Comparison of ENCODE assay signal across 21 cellular contexts in the genomic region with DNA sequence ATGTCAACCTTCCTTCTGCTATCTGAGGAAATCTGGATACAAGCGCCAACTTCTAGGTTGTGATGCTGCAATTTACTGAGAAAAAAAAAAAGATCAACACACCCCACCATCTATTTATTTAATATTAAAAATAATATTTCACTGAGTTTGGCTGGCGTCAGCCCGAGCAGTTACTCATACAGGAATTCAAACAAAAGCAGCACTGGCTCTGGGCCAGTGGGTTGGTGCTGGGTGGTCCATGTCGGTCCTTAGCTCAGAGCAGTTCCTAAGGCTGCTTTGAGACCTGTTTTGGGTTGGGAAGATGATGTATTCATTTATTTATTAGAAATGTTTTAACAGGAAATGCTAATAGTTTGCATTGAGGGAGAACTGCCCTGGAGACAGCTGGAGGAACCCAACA. TPM values are rescaled to one million over a fixed set of nuclear protein-coding genes. Genes with fewer than 3 reads are reported as not detected.
DNase-seq lines count a peak whose midpoint lies in the region; ATAC-seq, FAIRE-seq and TF ChIP-seq lines count a peak whose summit lies in the region.
"Had no signal": no experiment of that assay in that cellular context is flagged by ENCODE, and none has a peak within 500 bp of the region (broad histone marks: within the 10 kb centered on the region; RNA-seq: fewer than 3 reads in every experiment).

No MANE protein-coding gene starts in this region.

- no peaks in the 10 kb centered on the region for H3K9me3 ChIP-seq in IMR-90 (ENCODE audit: control insufficient read depth, insufficient read depth, low read length)
- no peaks in the 10 kb centered on the region for H3K9me3 ChIP-seq in endothelial cell of umbilical vein (replicated peaks; ENCODE audit: control insufficient read depth, insufficient read depth, low read length)
- H3K9me3 ChIP-seq in mucosa of descending colon, result no peaks in the 10 kb centered on the region
- H3K9me3 ChIP-seq in stomach, result peaks cover 0 to 5% (median 0%) of the 10 kb centered on the region in 4 donors
- H3K9me3 ChIP-seq in MM.1S (replicated peaks; ENCODE audit: insufficient read depth, low read length), result no peaks in the 10 kb centered on the region
- H3K9me3 ChIP-seq: BE2C had no signal

- H3K18ac ChIP-seq in IMR-90 (ENCODE audit: low read depth, low read length), result no peak overlapping the region

- H3K79me2 ChIP-seq in endothelial cell of umbilical vein (ENCODE audit: control insufficient read depth, insufficient read depth, low read length), result no peaks in the 10 kb centered on the region
- no peaks in the 10 kb centered on the region for H3K79me2 ChIP-seq in MM.1S (ENCODE audit: low read length)

- no peak overlapping the region for H3K4me3 ChIP-seq in IMR-90 (ENCODE audit: insufficient read depth, low read depth, low read length)
- H3K4me3 ChIP-seq in endothelial cell of umbilical vein (replicated peaks in 1 of 3; ENCODE audit: insufficient read depth in 1 of 3, low read depth in 1 of 3, low read length in 3 of 3), result peak overlapping the region in 1 of 3 experiments; percentile 22
- H3K4me3 ChIP-seq in mucosa of descending colon, result no peak overlapping the region
- H3K4me3 ChIP-seq in stomach, result no peak overlapping the region
- no peak overlapping the region for H3K4me3 ChIP-seq in MM.1S (ENCODE audit: low read length)

- H3K9me2 ChIP-seq in MM.1S (replicated peaks; ENCODE audit: insufficient read depth, low read length), result no peaks in the 10 kb centered on the region

- no peak overlapping the region for H4K91ac ChIP-seq in IMR-90 (ENCODE audit: insufficient read depth, low read depth, low read length)

- in situ Hi-C loops in IMR-90 (cut with MboI; ENCODE audit: low sequenced_read_pairs), result no loop called here

- H2BK120ac ChIP-seq in IMR-90 (ENCODE audit: low read depth, low read length), result no peak overlapping the region; the same call in 1 of the 2 replicates

- CTCF ChIA-PET in IMR-90 (lab: Yijun Ruan, JAX) (interaction anchor here (1.1 kb wide), 1 partner anchor 8 kb away, joined by 6 read pairs; no protein-coding TSS in a partner anchor), endothelial cell of umbilical vein (lab: Charles Lee) (interaction anchor here (1.2 to 4.2 kb wide), 4 partner anchors 7 to 74 kb away, joined by 3 to 33 read pairs (median 3); no protein-coding TSS in a partner anchor)

- no peak overlapping the region for H3K4me3 Mint-ChIP-seq in activated T-cell treated with anti-CD3 and anti-CD28 coated beads, Interleukin-2, amount 50 U/mL, for 24 hours
- H3K4me3 Mint-ChIP-seq: CD4-positive, alpha-beta memory T cell had no signal

- no peak overlapping the region; the same call in 1 of the 2 replicates for H4K5ac ChIP-seq in IMR-90 (ENCODE audit: low read depth, low read length)

- no peaks in the 10 kb centered on the region for H3K79me1 ChIP-seq in IMR-90 (ENCODE audit: low read depth in 1 of 2, low read length in 2 of 2)

- H2AK5ac ChIP-seq in IMR-90 (ENCODE audit: low read depth, low read length), result no peak overlapping the region

- H3K36me3 ChIP-seq in IMR-90 (ENCODE audit: control insufficient read depth, insufficient read depth, low read length), result no peaks in the 10 kb centered on the region
- no peaks in the 10 kb centered on the region for H3K36me3 ChIP-seq in endothelial cell of umbilical vein (ENCODE audit: control insufficient read depth in 2 of 2, extremely low read depth in 1 of 2, insufficient read depth in 2 of 2, low read length in 2 of 2)
- no peaks in the 10 kb centered on the region for H3K36me3 ChIP-seq in mucosa of descending colon (ENCODE audit: low read depth)
- H3K36me3 ChIP-seq in stomach, result no peaks in the 10 kb centered on the region
- H3K36me3 ChIP-seq in MM.1S (replicated peaks; ENCODE audit: insufficient read depth, low read length), result no peaks in the 10 kb centered on the region
- H3K36me3 ChIP-seq: BE2C had no signal

- no peaks in the 10 kb centered on the region for H4K20me1 ChIP-seq in IMR-90 (ENCODE audit: insufficient read depth, low read length)
- H4K20me1 ChIP-seq in endothelial cell of umbilical vein (replicated peaks; ENCODE audit: control insufficient read depth, extremely low read depth, insufficient read depth, low read length), result no peaks in the 10 kb centered on the region
- H4K20me1 ChIP-seq in MM.1S (ENCODE audit: insufficient read depth, low read length), result no peaks in the 10 kb centered on the region

- no peak overlapping the region for H4K8ac ChIP-seq in IMR-90 (ENCODE audit: low read depth in 2 of 2, low read length in 2 of 2)

- H3K27me3 Mint-ChIP-seq in activated T-cell treated with anti-CD3 and anti-CD28 coated beads, Interleukin-2, amount 50 U/mL, for 24 hours, result peaks cover 49% of the 10 kb centered on the region

- no peak overlapping the region for H2BK20ac ChIP-seq in IMR-90 (ENCODE audit: low read depth, low read length)

- POLR2A ChIA-PET in IMR-90 (lab: Charles Lee; ENCODE audit: unreplicated experiment) (no interaction called here), endothelial cell of umbilical vein (lab: Charles Lee) (no interaction called here)

- no TSS peak for BruUV-seq in IMR-90 (replicated peaks; lab: Mats Ljungman, UMichigan)
- BruUV-seq in endothelial cell of umbilical vein (replicated peaks; lab: Mats Ljungman, UMichigan), result no TSS peak

- no peaks in the 10 kb centered on the region for H3K4me1 Mint-ChIP-seq in activated T-cell treated with anti-CD3 and anti-CD28 coated beads, Interleukin-2, amount 50 U/mL, for 24 hours (ENCODE audit: low read depth)
- H3K4me1 Mint-ChIP-seq: CD4-positive, alpha-beta memory T cell had no signal

- DNase-seq in IMR-90 (peak; percentile 15), endothelial cell of umbilical vein (ENCODE audit: low read depth, low spot score) (peak; percentile 89), mucosa of descending colon (peak in 2 of 3 donors; percentile 28 to 32), stomach (no peak), NK-92 (lab: John Stamatoyannopoulos, UW; ENCODE audit: unreplicated experiment) (no peak), MM.1S (no peak)
- DNase-seq in activated T-cell treated with anti-CD3 and anti-CD28 coated beads, Interleukin-2, amount 50 U/mL, for 24 hours, result no peak
- DNase-seq: BE2C; CD4-positive, alpha-beta memory T cell; DMS79 treated with DMSO at 0.1 percent for 48 hours; GDM1; GOT3; Karpas-422; NCI-H1417; NCI-H1930; NCI-H2171; NCI-H510A; NCI-H82; SHP77 had no signal

- peak; percentile 53 for ATAC-seq in IMR-90 (ENCODE audit: low read depth)
- no peak for ATAC-seq in mucosa of descending colon
- ATAC-seq in HG03520 (IDR thresholded peaks at IDR 0.05; ENCODE audit: unreplicated experiment), result no peak
- ATAC-seq: Panc1 had no signal

- peak; percentile 8 for FAIRE-seq in endothelial cell of umbilical vein (lab: Jason Lieb, UNC)

- no peak for TF ChIP-seq RAD21 in IMR-90 (IDR thresholded peaks at IDR 0.05; ENCODE audit: low read length)

- H3K9ac ChIP-seq in IMR-90 (ENCODE audit: low read depth, low read length), result no peak overlapping the region
- H3K9ac ChIP-seq in endothelial cell of umbilical vein (replicated peaks; ENCODE audit: extremely low read depth, insufficient read depth, low read length), result peak overlapping the region; percentile 82
- no peak overlapping the region for H3K9ac ChIP-seq in MM.1S (ENCODE audit: low read length)

- no peak for TF ChIP-seq EP300 in stomach (IDR thresholded peaks at IDR 0.05)

- H3K4ac ChIP-seq in IMR-90 (ENCODE audit: low read depth, low read length), result peak overlapping the region; percentile 10; the same call in 1 of the 2 replicates

- dilution Hi-C loops in IMR-90 (cut with HindIII; ENCODE audit: low sequenced_read_pairs, unreplicated experiment), result no loop called here
- dilution Hi-C loops in endothelial cell of umbilical vein (cut with MboI; ENCODE audit: extremely low pct_ligation_motif_present, low sequenced_read_pairs), result no loop called here

- H3K27me3 ChIP-seq in IMR-90 (ENCODE audit: control insufficient read depth, insufficient read depth, low read length), result peaks cover 15% of the 10 kb centered on the region
- H3K27me3 ChIP-seq in endothelial cell of umbilical vein (ENCODE audit: control insufficient read depth in 2 of 2, insufficient read depth in 2 of 2, low read length in 2 of 2), result no peaks in the 10 kb centered on the region
- peaks cover 0 to 54% (median 0%) of the 10 kb centered on the region in 3 donors for H3K27me3 ChIP-seq in stomach
- no peaks in the 10 kb centered on the region for H3K27me3 ChIP-seq in MM.1S (replicated peaks; ENCODE audit: insufficient read depth, low read length)

- H3K27ac Mint-ChIP-seq in activated T-cell treated with anti-CD3 and anti-CD28 coated beads, Interleukin-2, amount 50 U/mL, for 24 hours, result no peak overlapping the region
- H3K27ac Mint-ChIP-seq: CD4-positive, alpha-beta memory T cell had no signal

- H3F3A ChIP-seq in MM.1S (ENCODE audit: insufficient read depth, low read length), result no peaks in the 10 kb centered on the region

- TF ChIP-seq POLR2A in IMR-90 (IDR thresholded peaks at IDR 0.05; ENCODE audit: low read depth, low read length) (no peak), endothelial cell of umbilical vein (IDR thresholded peaks at IDR 0.05; ENCODE audit: low read depth, low read length) (no peak), stomach (IDR thresholded peaks at IDR 0.05) (no peak)

- H2AFZ ChIP-seq in IMR-90 (replicated peaks; ENCODE audit: low read length, poor library complexity) (peak overlapping the region; percentile 56), endothelial cell of umbilical vein (ENCODE audit: low read depth, low read length) (peak overlapping the region; percentile 84), MM.1S (ENCODE audit: low read length) (no peak overlapping the region)

- H3K23ac ChIP-seq in IMR-90 (ENCODE audit: low read depth, low read length), result no peak overlapping the region

- no peak overlapping the region for H3K56ac ChIP-seq in IMR-90 (ENCODE audit: extremely low read depth, insufficient read depth, low read length)

- H3K4me1 ChIP-seq in IMR-90 (ENCODE audit: control insufficient read depth, insufficient read depth, low read length) (no peaks in the 10 kb centered on the region; the same call in 1 of the 2 replicates), endothelial cell of umbilical vein (ENCODE audit: control insufficient read depth, extremely low read depth, insufficient read depth, low read length) (peaks cover 35% of the 10 kb centered on the region), mucosa of descending colon (ENCODE audit: low read depth) (no peaks in the 10 kb centered on the region), stomach (peaks cover 0 to 13% (median 0%) of the 10 kb centered on the region in 4 donors), MM.1S (ENCODE audit: low read length) (no peaks in the 10 kb centered on the region)
- H3K4me1 ChIP-seq: BE2C had no signal

- H3K9me3 Mint-ChIP-seq in activated T-cell treated with anti-CD3 and anti-CD28 coated beads, Interleukin-2, amount 50 U/mL, for 24 hours, result no peaks in the 10 kb centered on the region
- H3K9me3 Mint-ChIP-seq: CD4-positive, alpha-beta memory T cell had no signal

- no peak overlapping the region for H2BK5ac ChIP-seq in IMR-90 (ENCODE audit: low read depth, low read length, poor library complexity, severe bottlenecking)

- H3K4me2 ChIP-seq in IMR-90 (ENCODE audit: low read depth, low read length) (0 out of 2 replicates have a peak overlapping the region, but pooled peaks have one; percentile 42), endothelial cell of umbilical vein (ENCODE audit: insufficient read depth, low read length) (peak overlapping the region; percentile 75), MM.1S (ENCODE audit: low read depth, low read length) (no peak overlapping the region)

- H2AK9ac ChIP-seq in IMR-90 (replicated peaks; ENCODE audit: low read depth, low read length, poor library complexity), result no peak overlapping the region

- no peak overlapping the region for H3K14ac ChIP-seq in IMR-90 (replicated peaks; ENCODE audit: low read depth, low read length)

- H3K36me3 Mint-ChIP-seq in activated T-cell treated with anti-CD3 and anti-CD28 coated beads, Interleukin-2, amount 50 U/mL, for 24 hours (ENCODE audit: low read depth), result no peaks in the 10 kb centered on the region
- H3K36me3 Mint-ChIP-seq: CD4-positive, alpha-beta memory T cell had no signal

- TF ChIP-seq CTCF in IMR-90 (conservative IDR thresholded peaks at IDR 0.05; ENCODE audit: low read depth, low read length) (no peak), endothelial cell of umbilical vein (IDR thresholded peaks at IDR 0.05; ENCODE audit: extremely low read depth in 1 of 2, insufficient read depth in 1 of 2, low read depth in 1 of 2, low read length in 2 of 2) (no peak), mucosa of descending colon (IDR thresholded peaks at IDR 0.05) (no peak), stomach (IDR thresholded peaks at IDR 0.05) (no peak), MM.1S (IDR thresholded peaks at IDR 0.05; ENCODE audit: low read length) (no peak)

- intact Hi-C loops in IMR-90 (cut with micrococcal nuclease) (no loop called here), endothelial cell of umbilical vein (cut with micrococcal nuclease) (loop anchor here (2.0 kb wide), 1 partner anchor 68 kb away; no protein-coding TSS in a partner anchor), mucosa of descending colon (cut with DNase I, micrococcal nuclease) (no loop called here), stomach (cut with DNase I; ENCODE audit: low total_unique reads) (no loop called here)

- WGBS in IMR-90 (ENCODE audit: extremely low coverage in 2 of 2, insufficient read length in 1 of 2), 2 experiments, result no CpG with 5 or more reads among the region's 4 CpGs
- WGBS in stomach, 5 donors, result 32 to 53% (median 39%) methylated on average over 4 of the region's 4 CpGs

- H3K9me1 ChIP-seq in IMR-90 (ENCODE audit: insufficient read depth, low read length), result no peaks in the 10 kb centered on the region
- H3K9me1 ChIP-seq in endothelial cell of umbilical vein (replicated peaks; ENCODE audit: control insufficient read depth, extremely low read depth, insufficient read depth, low read length), result no peaks in the 10 kb centered on the region

- H2BK15ac ChIP-seq in IMR-90 (ENCODE audit: low read depth, low read length), result no peak overlapping the region

- H3K27ac ChIP-seq in IMR-90 (ENCODE audit: insufficient read depth, low read length), result no peak overlapping the region
- peak overlapping the region; percentile 95 for H3K27ac ChIP-seq in endothelial cell of umbilical vein (ENCODE audit: insufficient read depth, low read depth, low read length)
- peak overlapping the region in 4 of 5 donors; percentile 45 to 71 (median 52) for H3K27ac ChIP-seq in stomach
- H3K27ac ChIP-seq in MM.1S (ENCODE audit: low read length), result no peak overlapping the region

RNA-seq across cellular contexts. Expression of gene GOT1, which starts 36.2 kb away (rescaled TPM):
- total RNA-seq in IMR-90 (2012; rRNA removed) (38.6 and 46.1 TPM in 2 replicates), endothelial cell of umbilical vein (36.3 and 40.7 TPM in 2 replicates), mucosa of descending colon (100 to 1,000 TPM in 2 of 3 donors, 10 to 100 TPM in 1; 56.7 to 105 (median 101) TPM), stomach (100 to 1,000 TPM in 1 of 5 donors, 10 to 100 TPM in 4; 38.1 to 131 (median 55.4) TPM)
- polyA plus RNA-seq in IMR-90 (2012; rRNA removed) (29.2 and 29.4 TPM in 2 replicates), endothelial cell of umbilical vein (14.4 and 16.2 TPM in 2 replicates), stomach (10 to 100 TPM; 25.5 to 37.5 (median 33.9) TPM)
- polyA plus RNA-seq in IMR-90 (2012; cell fraction: cytosol; rRNA removed), result 11.5 and 14.4 TPM in 2 replicates
- 9.2 and 22.7 TPM in 2 replicates for polyA plus RNA-seq in IMR-90 (2012; cell fraction: nucleus; rRNA removed; ENCODE audit: low replicate concordance)
- 23.2 and 30.3 TPM in 2 replicates for polyA plus RNA-seq in endothelial cell of umbilical vein (2011; cell fraction: cytosol; rRNA removed)
- 21.4 and 26.8 TPM in 2 replicates for polyA plus RNA-seq in endothelial cell of umbilical vein (2011; cell fraction: nucleus; rRNA removed)
- 33.2 and 43.2 TPM in 2 replicates for polyA plus RNA-seq in endothelial cell of umbilical vein (2012)
- 19.1 and 27.1 TPM in 2 replicates for polyA minus RNA-seq in endothelial cell of umbilical vein
- polyA minus RNA-seq in endothelial cell of umbilical vein (2011; cell fraction: cytosol; rRNA and poly(A)+ RNA removed), result 22.0 TPM
- polyA minus RNA-seq in endothelial cell of umbilical vein (2011; cell fraction: nucleus; rRNA and poly(A)+ RNA removed), result 9.7 and 9.8 TPM in 2 replicates

Comparison
In these comparisons a context has a peak if more than half of its experiments do, and no peak if none do; other contexts are left out.
1. DNase-seq: peak in IMR-90 (single experiment), endothelial cell of umbilical vein (single experiment) and mucosa of descending colon (2 of 3); none in stomach (single experiment), activated T-cell treated with anti-CD3 and anti-CD28 coated beads, Interleukin-2, amount 50 U/mL, for 24 hours (single experiment), NK-92 (single experiment) and MM.1S (single experiment).
2. H3K27ac ChIP-seq: peak in endothelial cell of umbilical vein (single experiment) and stomach (4 of 5); none in IMR-90 (single experiment) and MM.1S (single experiment).